20 cellular contexts compared by ENCODE assay signal in genomic region chr19:39847525-39847924, GRCh38. TPM values are rescaled to one million over a fixed set of nuclear protein-coding genes. Genes with fewer than 3 reads are reported as not detected.
DNase-seq lines count a peak whose midpoint lies in the region; ATAC-seq and TF ChIP-seq lines count a peak whose summit lies in the region.
"Had no signal": no experiment of that assay in that cellular context is flagged by ENCODE, and none has a peak within 500 bp of the region (broad histone marks: within the 10 kb centered on the region; RNA-seq: fewer than 3 reads in every experiment).

No MANE protein-coding gene starts in this region.

- TF ChIP-seq CTCF in mammary epithelial cell (conservative IDR thresholded peaks at IDR 0.05 in 1 of 2, IDR thresholded peaks at IDR 0.05 in 1 of 2; ENCODE audit: extremely low read depth in 1 of 2, insufficient read depth in 1 of 2, low read depth in 1 of 2, low read length in 2 of 2) (no peak), MCF 10A (IDR thresholded peaks at IDR 0.05; ENCODE audit: unreplicated experiment) (no peak), Panc1 (IDR thresholded peaks at IDR 0.05) (no peak), type B pancreatic cell (conservative IDR thresholded peaks at IDR 0.05) (no peak), esophagus muscularis mucosa (IDR thresholded peaks at IDR 0.05) (no peak), CD14-positive monocyte (IDR thresholded peaks at IDR 0.05) (no peak)

- no peaks in the 10 kb centered on the region for H3K9me3 Mint-ChIP-seq in MCF 10A (ENCODE audit: unreplicated experiment)
- no peaks in the 10 kb centered on the region for H3K9me3 Mint-ChIP-seq in type B pancreatic cell
- peaks cover 0 to 1% (median 0%) of the 10 kb centered on the region in 7 donors for H3K9me3 Mint-ChIP-seq in CD14-positive monocyte
- H3K9me3 Mint-ChIP-seq: activated T-helper 2 cell treated with anti-CD3 and anti-CD28 coated beads, Interferon-gamma antibody, Interleukin-2, Interleukin-4, amounts not matched to agents 10 μg/mL and 5 μg/mL and 100 μg/mL, durations not matched to agents 14 hours and 24 hours and 36 hours had no signal

- 90% methylated on average over 6 of the region's 6 CpGs for WGBS in mammary epithelial cell (ENCODE audit: low coverage, missing lambda C conversion rate)
- WGBS in mesendoderm (ENCODE audit: extremely low coverage, insufficient coverage, low lambda C conversion rate): no CpG with 5 or more reads among the region's 6 CpGs
- WGBS in esophagus muscularis mucosa: 77% methylated on average over 6 of the region's 6 CpGs

- no peak overlapping the region for H3K18ac ChIP-seq in mesendoderm (ENCODE audit: low read length)

- POLR2A ChIA-PET in MCF 10A (lab: Yijun Ruan, JAX) (interaction anchor here (2.7 to 4.1 kb wide), 2 partner anchors 123 to 149 kb away, joined by 16 to 41 read pairs; partner anchors contain the start of genes PSMC4 and ZNF546), Panc1 (lab: Charles Lee) (interaction anchor here (0.6 to 6.8 kb wide), 9 partner anchors 9 to 418 kb away, joined by 3 to 177 read pairs (median 7); partner anchors contain the start of genes DYRK1B and PSMC4)

- H3K4me1 Mint-ChIP-seq in MCF 10A (ENCODE audit: insufficient read depth, unreplicated experiment) (peaks cover 31% of the 10 kb centered on the region), type B pancreatic cell (ENCODE audit: unreplicated experiment) (peaks cover 34% of the 10 kb centered on the region), CD14-positive monocyte (peaks cover 41% of the 10 kb centered on the region)

- intact Hi-C loops in mammary epithelial cell (cut with micrococcal nuclease) (loop anchor here (10.0 kb wide), 1 partner anchor 303 kb away; the partner anchor contains the start of gene EID2), MCF 10A (cut with micrococcal nuclease) (loop anchor here (2.0 kb wide), 1 partner anchor 123 kb away; the partner anchor contains the start of gene PSMC4), Panc1 (cut with micrococcal nuclease; ENCODE audit: unreplicated experiment) (no loop called here), esophagus muscularis mucosa (cut with DNase I) (loop anchor here (10.0 kb wide), 1 partner anchor 303 kb away; the partner anchor contains the start of gene EID2), CD14-positive monocyte (cut with micrococcal nuclease) (no loop called here)

- H4K5ac ChIP-seq in mesendoderm (ENCODE audit: low read length): no peak overlapping the region

- no peak for DNase-seq in mammary epithelial cell
- no peak for DNase-seq in MCF 10A (ENCODE audit: unreplicated experiment)
- no peak for DNase-seq in Panc1 (ENCODE audit: low read depth, low spot score)
- no peak for DNase-seq in mesendoderm
- DNase-seq in type B pancreatic cell (ENCODE audit: extremely low spot score, unreplicated experiment): no peak
- DNase-seq in esophagus muscularis mucosa (ENCODE audit: extremely low spot score): no peak
- no peak for DNase-seq in CD14-positive monocyte (ENCODE audit: low spot score)
- DNase-seq: activated CD8-positive, alpha-beta memory T cell treated with anti-CD3 and anti-CD28 coated beads, Interleukin-2, amount 10 ng/mL, durations not matched to agents 7 days and 5 days; adrenal gland; gastrocnemius medialis; kidney glomerular epithelial cell; mesenchymal stem cell; MG63; NCI-H1436 treated with DMSO at 0.1 percent for 48 hours; NCI-H748 treated with DMSO at 0.1 percent for 48 hours; SHP77 treated with DMSO at 0.1 percent for 48 hours had no signal

- H3K27ac ChIP-seq in mammary epithelial cell (ENCODE audit: insufficient read depth, low read depth, low read length) (no peak overlapping the region), Panc1 (ENCODE audit: low read length) (peak overlapping the region; percentile 83), mesendoderm (ENCODE audit: low read depth, low read length) (no peak overlapping the region), esophagus muscularis mucosa (replicated peaks in 1 of 4) (peak overlapping the region in 1 of 4 donors; percentile 38)

- H3K27me3 ChIP-seq in mammary epithelial cell (ENCODE audit: insufficient read depth, low read length): no peaks in the 10 kb centered on the region
- H3K27me3 ChIP-seq in Panc1 (ENCODE audit: control insufficient read depth, insufficient read depth, low read length): no peaks in the 10 kb centered on the region
- no peaks in the 10 kb centered on the region for H3K27me3 ChIP-seq in mesendoderm (ENCODE audit: insufficient read depth, low read length, poor library complexity)
- H3K27me3 ChIP-seq in esophagus muscularis mucosa: no peaks in the 10 kb centered on the region
- H3K27me3 ChIP-seq: adrenal gland, gastrocnemius medialis, MG63, vagina had no signal

- no peak overlapping the region for H4K8ac ChIP-seq in mesendoderm (ENCODE audit: low read depth, low read length)

- H3K56ac ChIP-seq in mesendoderm (ENCODE audit: low read length): peak overlapping the region; percentile 89

- H3K4me3 ChIP-seq in mammary epithelial cell (replicated peaks in 1 of 3; ENCODE audit: insufficient read depth in 1 of 3, low read depth in 2 of 3, low read length in 3 of 3) (no peak overlapping the region), Panc1 (ENCODE audit: low read depth in 2 of 2, low read length in 2 of 2) (no peak overlapping the region), mesendoderm (ENCODE audit: low read length) (no peak overlapping the region), esophagus muscularis mucosa (no peak overlapping the region)
- H3K4me3 ChIP-seq: adrenal gland, MG63 had no signal

- no peaks in the 10 kb centered on the region for H3K27me3 Mint-ChIP-seq in MCF 10A (ENCODE audit: insufficient read depth, unreplicated experiment)
- no peaks in the 10 kb centered on the region for H3K27me3 Mint-ChIP-seq in type B pancreatic cell
- peaks cover 0 to 1% (median under 1%) of the 10 kb centered on the region in 3 donors for H3K27me3 Mint-ChIP-seq in CD14-positive monocyte (ENCODE audit: low read depth in 3 of 3)
- H3K27me3 Mint-ChIP-seq: activated CD8-positive, alpha-beta memory T cell treated with anti-CD3 and anti-CD28 coated beads, Interleukin-2, amount 10 ng/mL, durations not matched to agents 7 days and 5 days had no signal

- H2BK15ac ChIP-seq in mesendoderm (replicated peaks; ENCODE audit: low read depth): no peak overlapping the region

- H3K4me2 ChIP-seq in mammary epithelial cell (ENCODE audit: insufficient read depth, low read depth, low read length) (no peak overlapping the region), mesendoderm (ENCODE audit: low read length) (no peak overlapping the region)

- no peak overlapping the region for H2BK120ac ChIP-seq in mesendoderm (ENCODE audit: low read depth, low read length)

- no peaks in the 10 kb centered on the region for H3K9me3 ChIP-seq in mammary epithelial cell (replicated peaks; ENCODE audit: insufficient read depth, low read length)
- H3K9me3 ChIP-seq in Panc1 (ENCODE audit: control insufficient read depth, insufficient read depth, low read depth, low read length): no peaks in the 10 kb centered on the region
- no peaks in the 10 kb centered on the region for H3K9me3 ChIP-seq in esophagus muscularis mucosa
- H3K9me3 ChIP-seq: adrenal gland, gastrocnemius medialis, MG63, vagina had no signal

- peaks cover 7% of the 10 kb centered on the region for H3K79me1 ChIP-seq in mesendoderm (ENCODE audit: low read length)

- H3K36me3 Mint-ChIP-seq in MCF 10A (ENCODE audit: insufficient read depth, unreplicated experiment) (peaks cover 14% of the 10 kb centered on the region), type B pancreatic cell (peaks cover 3% of the 10 kb centered on the region), CD14-positive monocyte (no peaks in the 10 kb centered on the region)

- no peaks in the 10 kb centered on the region for H4K20me1 ChIP-seq in mammary epithelial cell (ENCODE audit: insufficient read depth, low read length)

- no peak for TF ChIP-seq EP300 in esophagus muscularis mucosa (IDR thresholded peaks at IDR 0.05)

- H2AK5ac ChIP-seq in mesendoderm (ENCODE audit: low read length): no peak overlapping the region

- peak overlapping the region; percentile 95 for H2AFZ ChIP-seq in mammary epithelial cell (ENCODE audit: low read depth, low read length)

- no TSS peak for BruUV-seq in mammary epithelial cell (replicated peaks; lab: Mats Ljungman, UMichigan)
- BruUV-seq in MCF 10A (replicated peaks; lab: Mats Ljungman, UMichigan): no TSS peak
- no TSS peak for BruUV-seq in Panc1 (replicated peaks; lab: Mats Ljungman, UMichigan)

- H3K9ac ChIP-seq in mammary epithelial cell (ENCODE audit: insufficient read depth, low read length) (no peak overlapping the region), mesendoderm (ENCODE audit: low read length) (no peak overlapping the region)

- H3K4me1 ChIP-seq in mammary epithelial cell (ENCODE audit: insufficient read depth, low read length) (peaks cover 33% of the 10 kb centered on the region), Panc1 (ENCODE audit: control insufficient read depth, insufficient read depth, low read length) (peaks cover 47% of the 10 kb centered on the region), mesendoderm (ENCODE audit: control insufficient read depth, low read depth, low read length) (peaks cover 15% of the 10 kb centered on the region), esophagus muscularis mucosa (peaks cover 22 to 48% (median 41%) of the 10 kb centered on the region in 4 donors)

- H3K79me2 ChIP-seq in mammary epithelial cell (ENCODE audit: insufficient read depth, low read length): peaks cover 37% of the 10 kb centered on the region
- H3K79me2 ChIP-seq in mesendoderm (ENCODE audit: control insufficient read depth, insufficient read depth, low read length): peaks cover 36% of the 10 kb centered on the region

- in situ Hi-C loops in mammary epithelial cell (cut with MboI; ENCODE audit: low sequenced_read_pairs in 2 of 2): no loop called here
- in situ Hi-C loops in Panc1 (cut with HindIII; ENCODE audit: low pct_unique_long_range_greater_than_20kb, low sequenced_read_pairs): loop anchor here (10.0 kb wide), 1 partner anchor 207 kb away; the partner anchor contains the start of gene ZNF780B

- CTCF ChIA-PET in mammary epithelial cell (lab: Charles Lee; ENCODE audit: low non-redundant PET) (no interaction called here), MCF 10A (lab: Yijun Ruan, JAX) (interaction anchor here (0.6 to 6.9 kb wide), 2 partner anchors 123 to 661 kb away, joined by 3 to 67 read pairs; partner anchors contain the start of gene PSMC4), Panc1 (lab: Charles Lee) (interaction anchor here (3.5 to 7.7 kb wide), 6 partner anchors 14 to 175 kb away, joined by 11 to 357 read pairs (median 83); partner anchors contain the start of genes DYRK1B and PSMC4)

- H3K23ac ChIP-seq in mesendoderm (ENCODE audit: low read length): no peak overlapping the region

- dilution Hi-C loops in mammary epithelial cell (cut with HindIII; ENCODE audit: low sequenced_read_pairs): loop anchor here (10.0 kb wide), 1 partner anchor 417 kb away; no protein-coding TSS in a partner anchor

- no peak for ATAC-seq in Panc1
- ATAC-seq in HG02938 (IDR thresholded peaks at IDR 0.05; ENCODE audit: unreplicated experiment): no peak
- ATAC-seq: activated CD4-positive, CD25-positive, alpha-beta regulatory T cell treated with anti-CD3 and anti-CD28 coated beads, Interleukin-2, amount 50 U/mL, for 24 hours; activated CD8-positive, alpha-beta memory T cell treated with anti-CD3 and anti-CD28 coated beads, Interleukin-2, amount 10 ng/mL, durations not matched to agents 7 days and 5 days; gastrocnemius medialis had no signal

- H3K27ac Mint-ChIP-seq in MCF 10A (ENCODE audit: low read depth, unreplicated experiment): no peak overlapping the region
- peak overlapping the region; percentile 95 for H3K27ac Mint-ChIP-seq in type B pancreatic cell
- no peak overlapping the region for H3K27ac Mint-ChIP-seq in CD14-positive monocyte

- H3K4ac ChIP-seq in mesendoderm (ENCODE audit: low read depth, low read length): no peak overlapping the region

- H3K4me3 Mint-ChIP-seq in MCF 10A (ENCODE audit: unreplicated experiment): no peak overlapping the region
- H3K4me3 Mint-ChIP-seq in type B pancreatic cell: peak overlapping the region; percentile 96
- no peak overlapping the region for H3K4me3 Mint-ChIP-seq in CD14-positive monocyte

- TF ChIP-seq POLR2A in esophagus muscularis mucosa (IDR thresholded peaks at IDR 0.05; ENCODE audit: low read depth): no peak

- H3K36me3 ChIP-seq in mammary epithelial cell (ENCODE audit: insufficient read depth, low read length): no peaks in the 10 kb centered on the region
- no peaks in the 10 kb centered on the region for H3K36me3 ChIP-seq in Panc1 (ENCODE audit: control insufficient read depth, insufficient read depth, low read length)
- no peaks in the 10 kb centered on the region for H3K36me3 ChIP-seq in mesendoderm (ENCODE audit: control insufficient read depth, insufficient read depth, low read length)
- H3K36me3 ChIP-seq in esophagus muscularis mucosa: no peaks in the 10 kb centered on the region
- H3K36me3 ChIP-seq: adrenal gland, gastrocnemius medialis, vagina had no signal

- no peak overlapping the region for H2BK5ac ChIP-seq in mesendoderm (ENCODE audit: low read length)

RNA-seq across cellular contexts. Expression of gene FBL, which starts 1.3 kb away (rescaled TPM):
- total RNA-seq in mammary epithelial cell (100 to 1,000 TPM in 1 of 2 donors, 10 to 100 TPM in 1; 72.2 to 261 TPM), MCF 10A (2022) (355 and 502 TPM in 2 replicates), Panc1 (2021; ENCODE audit: unreplicated experiment) (4,927 TPM), type B pancreatic cell (ENCODE audit: low replicate concordance) (327 and 356 TPM in 2 replicates), esophagus muscularis mucosa (100 to 1,000 TPM in 2 of 4 donors, 10 to 100 TPM in 2; 90.6 to 142 (median 96.7) TPM)
- polyA plus RNA-seq in mammary epithelial cell (546 TPM), CD14-positive monocyte (10 to 100 TPM; 57.1 to 60.3 TPM)
- polyA minus RNA-seq in mammary epithelial cell: 635 TPM
- polyA plus RNA-seq in Panc1 (2012; ENCODE audit: insufficient read length): 6,160 TPM
- polyA plus RNA-seq in mesendoderm (2013, experiment 1 of 2): 572 TPM
- 587 TPM for polyA plus RNA-seq in mesendoderm (2013, experiment 2 of 2)

RNA-seq across cellular contexts. Expression of gene DYRK1B, which starts 13.6 kb away (rescaled TPM):
- 10 to 100 TPM; 11.7 to 18.2 TPM for total RNA-seq in mammary epithelial cell
- polyA plus RNA-seq in mammary epithelial cell: 6.9 TPM
- 4.3 TPM for polyA minus RNA-seq in mammary epithelial cell
- 11.8 and 14.3 TPM in 2 replicates for total RNA-seq in MCF 10A (2022)
- 322 TPM for total RNA-seq in Panc1 (2021; ENCODE audit: unreplicated experiment)
- 462 TPM for polyA plus RNA-seq in Panc1 (2012; ENCODE audit: insufficient read length)
- 5.9 TPM for polyA plus RNA-seq in mesendoderm (2013, experiment 1 of 2)
- polyA plus RNA-seq in mesendoderm (2013, experiment 2 of 2): 5.9 TPM
- total RNA-seq in type B pancreatic cell (ENCODE audit: low replicate concordance): 43.1 and 49.3 TPM in 2 replicates
- 10 to 100 TPM in 3 of 4 donors, 1 to 10 TPM in 1; 9.3 to 19.4 (median 15.4) TPM for total RNA-seq in esophagus muscularis mucosa
- polyA plus RNA-seq in CD14-positive monocyte: 1 to 10 TPM; 4.2 to 6.5 TPM

Comparison
In these comparisons a context has a peak if more than half of its experiments do, and no peak if none do; other contexts are left out.
1. intact Hi-C loops: an anchor here in mammary epithelial cell (10.0 kb wide), MCF 10A (2.0 kb wide) and esophagus muscularis mucosa (10.0 kb wide); none called in Panc1 and CD14-positive monocyte.